ENCODE assay signal across 17 cellular contexts in the genomic region with DNA sequence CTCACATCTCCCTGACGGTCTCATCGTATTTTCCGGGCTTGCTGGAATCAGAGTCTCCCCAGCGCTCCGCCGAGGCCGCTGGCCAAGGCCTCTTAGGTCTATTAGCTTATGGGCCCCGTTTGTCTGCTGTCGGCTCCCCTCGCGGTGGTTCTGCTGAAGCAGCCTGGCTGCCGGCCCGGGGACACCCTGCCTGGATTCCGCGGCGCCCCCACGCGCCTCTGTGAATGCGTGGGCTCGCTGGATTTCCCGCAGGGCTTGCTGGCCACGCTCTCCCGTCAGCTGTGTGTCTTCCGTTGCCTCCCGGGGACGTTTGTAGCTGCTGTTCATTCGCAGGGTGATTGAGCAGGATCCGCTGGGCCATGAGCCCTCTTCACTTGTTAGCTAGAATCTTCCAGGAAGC.
"Had no signal": no experiment of that assay in that cellular context is flagged by ENCODE, and none has a peak within 500 bp of the region (broad histone marks: within the 10 kb centered on the region; RNA-seq: fewer than 3 reads in every experiment).

No MANE protein-coding gene starts in this region.

- H3K4me3 ChIP-seq: body of pancreas, right atrium auricular region had no signal

- H3K4me3 Mint-ChIP-seq: activated CD4-positive, alpha-beta T cell treated with anti-CD3 and anti-CD28 coated beads, Interleukin-2, amount 10 ng/mL, durations not matched to agents 24 days and 14 days; activated T-helper 17 cell treated with anti-CD3 and anti-CD28 coated beads, Interleukin-2, amount 50 U/mL, for 72 hours; immature natural killer cell had no signal

- H2AFZ ChIP-seq: parathyroid adenoma had no signal

- H3K36me3 ChIP-seq: right atrium auricular region, WERI-Rb-1 had no signal

- H3K9me3 Mint-ChIP-seq: activated CD4-positive, alpha-beta T cell treated with anti-CD3 and anti-CD28 coated beads, Interleukin-2, amount 10 ng/mL, durations not matched to agents 24 days and 14 days; activated T-helper 17 cell treated with anti-CD3 and anti-CD28 coated beads, Interleukin-2, amount 50 U/mL, for 72 hours; immature natural killer cell had no signal

- H3K79me2 ChIP-seq: parathyroid adenoma had no signal

- H3K27me3 Mint-ChIP-seq: activated CD4-positive, alpha-beta T cell treated with anti-CD3 and anti-CD28 coated beads, Interleukin-2, amount 10 ng/mL, durations not matched to agents 24 days and 14 days; activated T-helper 17 cell treated with anti-CD3 and anti-CD28 coated beads, Interleukin-2, amount 50 U/mL, for 72 hours had no signal

- DNase-seq: activated CD4-positive, alpha-beta T cell treated with anti-CD3 and anti-CD28 coated beads, Interleukin-2, amount 10 ng/mL, durations not matched to agents 24 days and 14 days; activated CD8-positive, alpha-beta memory T cell treated with anti-CD3 and anti-CD28 coated beads for 24 hours; activated naive CD4-positive, alpha-beta T cell treated with anti-CD3 and anti-CD28 coated beads, Interleukin-2, amount 50 U/mL, for 16 hours; activated T-cell treated with anti-CD3 and anti-CD28 coated beads for 4 hours; body of pancreas; cerebellar nuclear complex; dermis blood vessel endothelial cell; foreskin keratinocyte; immature natural killer cell; stimulated activated CD4-positive, alpha-beta T cell treated with anti-CD3 and anti-CD28 coated beads, Interleukin-1b, Interleukin-23, amount 100 ng/mL, for 48 hours; stimulated activated naive CD4-positive, alpha-beta T cell; T-helper 1 cell; WERI-Rb-1 had no signal

- H3K4me1 Mint-ChIP-seq: activated T-helper 17 cell treated with anti-CD3 and anti-CD28 coated beads, Interleukin-2, amount 50 U/mL, for 72 hours; immature natural killer cell had no signal

- ATAC-seq: activated T-helper 17 cell treated with anti-CD3 and anti-CD28 coated beads, Interleukin-2, amount 50 U/mL, for 72 hours; body of pancreas; esophagus mucosa; foreskin keratinocyte had no signal

- H3K4me1 ChIP-seq: body of pancreas, foreskin keratinocyte, parathyroid adenoma had no signal

- H3K9me3 ChIP-seq: body of pancreas, right atrium auricular region had no signal

- H3K27ac ChIP-seq: body of pancreas, foreskin keratinocyte, parathyroid adenoma, right atrium auricular region, WERI-Rb-1 had no signal

- H3K27me3 ChIP-seq: body of pancreas, foreskin keratinocyte, right atrium auricular region had no signal

- H3K27ac Mint-ChIP-seq: activated CD4-positive, alpha-beta T cell treated with anti-CD3 and anti-CD28 coated beads, Interleukin-2, amount 10 ng/mL, durations not matched to agents 24 days and 14 days; activated T-helper 17 cell treated with anti-CD3 and anti-CD28 coated beads, Interleukin-2, amount 50 U/mL, for 72 hours had no signal
